30 cellular contexts compared by ENCODE assay signal in genomic region chr5:115979203-115979602, GRCh38. TPM values are rescaled to one million over a fixed set of nuclear protein-coding genes. Genes with fewer than 3 reads are reported as not detected.
DNase-seq lines count a peak whose midpoint lies in the region; ATAC-seq, FAIRE-seq and TF ChIP-seq lines count a peak whose summit lies in the region.
"Had no signal": no experiment of that assay in that cellular context is flagged by ENCODE, and none has a peak within 500 bp of the region (broad histone marks: within the 10 kb centered on the region; RNA-seq: fewer than 3 reads in every experiment).

No MANE protein-coding gene starts in this region.

- no peak overlapping the region for H3K4me3 Mint-ChIP-seq in CD8-positive, alpha-beta T cell
- no peak overlapping the region for H3K4me3 Mint-ChIP-seq in astrocyte (ENCODE audit: unreplicated experiment)
- H3K4me3 Mint-ChIP-seq: CD4-positive, alpha-beta T cell; stimulated activated naive CD8-positive, alpha-beta T cell treated with anti-CD3 and anti-CD28 coated beads, Interleukin-15, Interleukin-2, amounts not matched to agents 100 ng/mL and 50 ng/mL, for 24 hours; T-helper 17 cell had no signal

- H4K20me1 ChIP-seq in astrocyte (ENCODE audit: insufficient read depth, low read length), result no peaks in the 10 kb centered on the region

- DNase-seq in CD8-positive, alpha-beta T cell, result no peak
- DNase-seq in astrocyte (ENCODE audit: low read depth) (no peak), right atrium auricular region (ENCODE audit: low spot score) (no peak), gastrocnemius medialis (no peak), kidney (no peak), GM03348 (ENCODE audit: low spot score) (no peak)
- DNase-seq: activated CD4-positive, alpha-beta T cell treated with anti-CD3 and anti-CD28 coated beads for 1 hour; activated T-cell treated with anti-CD3 and anti-CD28 coated beads for 4 hours; AML-193; anterior cingulate cortex; caudate nucleus; CD4-positive, alpha-beta T cell; glutamatergic neuron; H7; KBM-7; MG63; NCI-H2081 treated with DMSO at 0.1 percent for 48 hours; NCI-H82; SK-N-SH; T-helper 17 cell; transverse colon had no signal

- POLR2A ChIA-PET in CD8-positive, alpha-beta T cell (lab: Charles Lee), result no interaction called here

- no peaks in the 10 kb centered on the region for H3K9me3 Mint-ChIP-seq in CD8-positive, alpha-beta T cell
- peaks cover 5% of the 10 kb centered on the region for H3K9me3 Mint-ChIP-seq in astrocyte (ENCODE audit: unreplicated experiment)
- H3K9me3 Mint-ChIP-seq: stimulated activated naive CD8-positive, alpha-beta T cell treated with anti-CD3 and anti-CD28 coated beads, Interleukin-15, Interleukin-2, amounts not matched to agents 100 ng/mL and 50 ng/mL, for 24 hours had no signal

- no peak overlapping the region for H2AFZ ChIP-seq in astrocyte (ENCODE audit: low read depth, low read length)

- no peak for ATAC-seq in CD8-positive, alpha-beta T cell
- ATAC-seq in gastrocnemius medialis, result peak; percentile 30 to 39
- no peak for ATAC-seq in GM19328 (IDR thresholded peaks at IDR 0.05; ENCODE audit: unreplicated experiment)
- ATAC-seq in GM18520 (IDR thresholded peaks at IDR 0.05; ENCODE audit: unreplicated experiment), result no peak
- ATAC-seq: activated naive CD4-positive, alpha-beta T cell treated with anti-CD3 and anti-CD28 coated beads, Interleukin-2, amount 50 U/mL, for 72 hours; T-helper 17 cell had no signal

- FAIRE-seq in astrocyte (lab: Jason Lieb, UNC) (no peak), kidney (lab: Jason Lieb, UNC) (no peak)
- FAIRE-seq: A204.1 had no signal

- H3K9me3 ChIP-seq in CD8-positive, alpha-beta T cell (ENCODE audit: low read length), result no peaks in the 10 kb centered on the region
- no peaks in the 10 kb centered on the region for H3K9me3 ChIP-seq in astrocyte (ENCODE audit: insufficient read depth, low read depth, low read length)
- peaks cover 0 to 5% of the 10 kb centered on the region in 2 donors for H3K9me3 ChIP-seq in right atrium auricular region
- H3K9me3 ChIP-seq in gastrocnemius medialis, result no peaks in the 10 kb centered on the region
- peaks cover 0 to 4% of the 10 kb centered on the region in 2 donors for H3K9me3 ChIP-seq in kidney (ENCODE audit: control insufficient read depth in 1 of 2, low read length in 2 of 2)
- H3K9me3 ChIP-seq: MG63, transverse colon had no signal

- H3K27ac Mint-ChIP-seq in CD8-positive, alpha-beta T cell, result peak overlapping the region; percentile 20
- peak overlapping the region; percentile 82 for H3K27ac Mint-ChIP-seq in astrocyte (ENCODE audit: unreplicated experiment)
- H3K27ac Mint-ChIP-seq: activated naive CD4-positive, alpha-beta T cell treated with anti-CD3 and anti-CD28 coated beads, Interleukin-2, amount 50 U/mL, for 72 hours; CD4-positive, alpha-beta T cell; progenitor cell of endocrine pancreas; stimulated activated naive CD8-positive, alpha-beta T cell treated with anti-CD3 and anti-CD28 coated beads, Interleukin-15, Interleukin-2, amounts not matched to agents 100 ng/mL and 50 ng/mL, for 24 hours; T-helper 17 cell had no signal

- no peaks in the 10 kb centered on the region for H3K27me3 ChIP-seq in CD8-positive, alpha-beta T cell (ENCODE audit: insufficient read depth, low read length)
- H3K27me3 ChIP-seq in astrocyte (ENCODE audit: insufficient read depth, low read length) (no peaks in the 10 kb centered on the region), right atrium auricular region (no peaks in the 10 kb centered on the region), gastrocnemius medialis (no peaks in the 10 kb centered on the region)
- H3K27me3 ChIP-seq: MG63, transverse colon had no signal

- CTCF ChIA-PET in CD8-positive, alpha-beta T cell (lab: Charles Lee), result no interaction called here

- H3K9ac ChIP-seq in astrocyte (ENCODE audit: low read length), result no peak overlapping the region
- no peak overlapping the region for H3K9ac ChIP-seq in kidney (ENCODE audit: low read length in 2 of 2)
- H3K9ac ChIP-seq: SK-N-SH had no signal

- no peaks in the 10 kb centered on the region for H3K36me3 ChIP-seq in CD8-positive, alpha-beta T cell (ENCODE audit: insufficient read depth, low read length)
- H3K36me3 ChIP-seq in astrocyte (ENCODE audit: insufficient read depth, low read length) (no peaks in the 10 kb centered on the region), right atrium auricular region (no peaks in the 10 kb centered on the region), gastrocnemius medialis (no peaks in the 10 kb centered on the region), kidney (ENCODE audit: control insufficient read depth in 1 of 2, insufficient read depth in 2 of 2, low read length in 2 of 2) (no peaks in the 10 kb centered on the region)
- H3K36me3 ChIP-seq: MG63, transverse colon had no signal

- peaks cover 29% of the 10 kb centered on the region for H3K27me3 Mint-ChIP-seq in CD8-positive, alpha-beta T cell (ENCODE audit: low read depth)
- no peaks in the 10 kb centered on the region for H3K27me3 Mint-ChIP-seq in astrocyte (ENCODE audit: low read depth, unreplicated experiment)
- H3K27me3 Mint-ChIP-seq: progenitor cell of endocrine pancreas had no signal

- no peak for TF ChIP-seq CTCF in CD8-positive, alpha-beta T cell (IDR thresholded peaks at IDR 0.05)
- TF ChIP-seq CTCF in astrocyte (IDR thresholded peaks at IDR 0.05; ENCODE audit: insufficient read depth, low read depth, low read length) (no peak), right atrium auricular region (IDR thresholded peaks at IDR 0.05) (no peak), gastrocnemius medialis (IDR thresholded peaks at IDR 0.05 in 4 of 5, conservative IDR thresholded peaks at IDR 0.05 in 1 of 5) (no peak), kidney (IDR thresholded peaks at IDR 0.05; ENCODE audit: borderline replicate concordance, extremely low read depth, insufficient read depth) (no peak)

- H3K4me3 ChIP-seq in CD8-positive, alpha-beta T cell (ENCODE audit: low read depth, low read length), result no peak overlapping the region
- no peak overlapping the region for H3K4me3 ChIP-seq in astrocyte (ENCODE audit: insufficient read depth, low read depth, low read length)
- no peak overlapping the region for H3K4me3 ChIP-seq in right atrium auricular region
- no peak overlapping the region for H3K4me3 ChIP-seq in gastrocnemius medialis
- H3K4me3 ChIP-seq in kidney (ENCODE audit: low read length in 2 of 2), result no peak overlapping the region
- H3K4me3 ChIP-seq: MG63, transverse colon had no signal

- no peaks in the 10 kb centered on the region for H3K4me1 ChIP-seq in CD8-positive, alpha-beta T cell (ENCODE audit: insufficient read depth, low read length)
- H3K4me1 ChIP-seq in astrocyte (ENCODE audit: insufficient read depth, low read length) (peaks cover 20% of the 10 kb centered on the region), right atrium auricular region (peaks cover 0 to 16% of the 10 kb centered on the region in 2 donors), gastrocnemius medialis (peaks cover 0 to 3% of the 10 kb centered on the region in 2 donors), kidney (ENCODE audit: control insufficient read depth in 1 of 2, insufficient read depth in 1 of 2, low read depth in 1 of 2, low read length in 2 of 2) (no peaks in the 10 kb centered on the region)
- H3K4me1 ChIP-seq: transverse colon had no signal

- intact Hi-C loops in CD8-positive, alpha-beta T cell (cut with DNase I, micrococcal nuclease), result no loop called here
- intact Hi-C loops in gastrocnemius medialis (cut with DNase I; ENCODE audit: low total_unique reads), result no loop called here
- intact Hi-C loops in kidney (cut with DNase I), result no loop called here

- H3K79me2 ChIP-seq in astrocyte (ENCODE audit: insufficient read depth, low read length), result no peaks in the 10 kb centered on the region

- in situ Hi-C loops in gastrocnemius medialis (cut with MboI; ENCODE audit: low sequenced_read_pairs in 4 of 4), result no loop called here

- no peak for TF ChIP-seq POLR2A in gastrocnemius medialis (IDR thresholded peaks at IDR 0.05)

- H3K27ac ChIP-seq in CD8-positive, alpha-beta T cell (ENCODE audit: low read depth, low read length), result no peak overlapping the region
- H3K27ac ChIP-seq in astrocyte (ENCODE audit: low read depth, low read length) (no peak overlapping the region), right atrium auricular region (peak overlapping the region; percentile 14 to 58), gastrocnemius medialis (peak overlapping the region; percentile 30 to 62 (median 50)), kidney (ENCODE audit: low read depth in 2 of 2, low read length in 2 of 2) (no peak overlapping the region)
- H3K27ac ChIP-seq: RWPE1 had no signal

- no peaks in the 10 kb centered on the region for H3K4me1 Mint-ChIP-seq in CD8-positive, alpha-beta T cell (ENCODE audit: low read depth)
- H3K4me1 Mint-ChIP-seq in astrocyte (ENCODE audit: low read depth, unreplicated experiment), result peaks cover 22% of the 10 kb centered on the region
- H3K4me1 Mint-ChIP-seq: T-helper 17 cell had no signal

- H3K36me3 Mint-ChIP-seq in CD8-positive, alpha-beta T cell, result no peaks in the 10 kb centered on the region
- no peaks in the 10 kb centered on the region for H3K36me3 Mint-ChIP-seq in astrocyte (ENCODE audit: low read depth, unreplicated experiment)

- H3K4me2 ChIP-seq in astrocyte (ENCODE audit: low read length), result no peak overlapping the region
- H3K4me2 ChIP-seq: SK-N-SH had no signal

RNA-seq across cellular contexts. Expression of gene LVRN, which starts 16.9 kb away (rescaled TPM):
- total RNA-seq in CD8-positive, alpha-beta T cell, result not detected
- total RNA-seq in astrocyte (0.58 and 0.64 TPM in 2 replicates), right atrium auricular region (under 1 TPM; 0.19 to 0.39 TPM), gastrocnemius medialis (1 to 10 TPM in 1 of 4 donors, under 1 TPM in 3; 0.63 to 2.2 (median 0.78) TPM), kidney (not detected)
- not detected for polyA plus RNA-seq in kidney (ENCODE audit: insufficient read depth, low read depth, low replicate concordance)
- total RNA-seq: HT-29, kidney epithelial cell, T-helper 17 cell had no signal

RNA-seq across cellular contexts. Expression of gene ARL14EPL, which starts 53.1 kb away (rescaled TPM):
- total RNA-seq in CD8-positive, alpha-beta T cell, result 1 to 10 TPM in 1 of 2 experiments, under 1 TPM in 1; 0.44 to 1.0 TPM
- total RNA-seq in astrocyte (not detected in 2 replicates), right atrium auricular region (not detected), gastrocnemius medialis (under 1 TPM in 2 of 4 donors, not detected in 2; 0.11 to 0.82 TPM), kidney (not detected)
- not detected for polyA plus RNA-seq in kidney (ENCODE audit: insufficient read depth, low read depth, low replicate concordance)
- total RNA-seq: activated naive CD4-positive, alpha-beta T cell treated with anti-CD3 and anti-CD28 coated beads, Interleukin-2, amount 50 U/mL, for 72 hours; CD4-positive, alpha-beta T cell; H7; HT-29; kidney epithelial cell; progenitor cell of endocrine pancreas; T-helper 17 cell; transverse colon had no signal
- polyA plus RNA-seq: SK-N-SH had no signal

Comparison
In these comparisons a context has a peak if more than half of its experiments do, and no peak if none do; other contexts are left out.
1. ATAC-seq: peak in gastrocnemius medialis (2 of 2); none in CD8-positive, alpha-beta T cell (single experiment), GM19328 (single experiment) and GM18520 (single experiment).
2. H3K27ac ChIP-seq: peak in right atrium auricular region (2 of 2) and gastrocnemius medialis (4 of 4); none in CD8-positive, alpha-beta T cell (single experiment), astrocyte (single experiment) and kidney (0 of 2).